In the genomic region with DNA sequence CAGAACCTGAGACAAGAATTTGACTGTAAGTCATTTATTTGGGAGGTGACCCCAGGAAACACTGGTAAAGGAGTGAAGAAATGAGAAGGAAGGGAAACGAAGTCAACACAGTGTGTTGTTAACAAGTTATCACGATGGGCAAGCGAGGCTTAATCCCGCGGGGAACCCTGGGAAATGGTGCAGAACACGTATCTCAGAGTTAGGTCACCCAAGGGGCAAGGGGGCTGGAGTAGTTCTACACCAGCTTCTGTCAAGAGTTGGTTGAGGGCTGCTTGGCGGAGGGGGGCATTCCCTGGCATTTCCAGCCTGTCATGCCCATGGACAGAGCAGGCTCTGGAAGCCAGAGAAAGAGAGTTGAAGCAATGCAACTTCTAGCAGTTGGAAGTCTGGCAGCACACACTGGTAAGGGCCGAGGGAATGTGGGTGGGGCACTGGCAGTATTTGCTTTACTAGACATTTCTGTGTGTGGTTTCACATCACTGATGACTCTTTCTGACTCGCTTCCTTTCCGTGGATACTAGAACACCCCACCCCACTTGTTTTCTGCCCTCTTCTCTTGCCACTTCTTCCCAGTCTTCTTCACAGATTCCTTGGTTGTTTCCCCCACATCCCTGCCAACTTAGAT, we compare ENCODE assay signal across 11 cellular contexts. TPM values are rescaled to one million over a fixed set of nuclear protein-coding genes. Genes with fewer than 3 reads are reported as not detected.
A peak's percentile ranks its signal among the peaks of the same experiment; 100 is the strongest.
DNase-seq lines count a peak whose midpoint lies in the region; ATAC-seq and TF ChIP-seq lines count a peak whose summit lies in the region.
"Had no signal": no experiment of that assay in that cellular context is flagged by ENCODE, and none has a peak within 500 bp of the region (broad histone marks: within the 10 kb centered on the region; RNA-seq: fewer than 3 reads in every experiment).

No MANE protein-coding gene starts in this region.

- no peaks in the 10 kb centered on the region for H3K36me3 Mint-ChIP-seq in Calu3 (ENCODE audit: insufficient read depth, unreplicated experiment)
- no peaks in the 10 kb centered on the region for H3K36me3 Mint-ChIP-seq in activated naive CD8-positive, alpha-beta T cell treated with anti-CD3 and anti-CD28 coated beads, Interleukin-2, amount 50 U/mL, for 24 hours (ENCODE audit: low read depth)
- H3K36me3 Mint-ChIP-seq in chondrocyte (ENCODE audit: low read depth): no peaks in the 10 kb centered on the region

- no peak for TF ChIP-seq CTCF in Calu3 (IDR thresholded peaks at IDR 0.05; ENCODE audit: unreplicated experiment)
- no peak for TF ChIP-seq CTCF in osteoblast (IDR thresholded peaks at IDR 0.05; ENCODE audit: extremely low read depth, low read depth, low read length)
- TF ChIP-seq CTCF in chondrocyte (IDR thresholded peaks at IDR 0.05): no peak

- CTCF ChIA-PET in Calu3 (lab: Charles Lee): no interaction called here

- H3K4me3 ChIP-seq in osteoblast (ENCODE audit: insufficient read depth, low read length): no peak overlapping the region
- H3K4me3 ChIP-seq: body of pancreas, right lobe of liver had no signal

- peak; percentile 25 for DNase-seq in Calu3
- peak; percentile 31 for DNase-seq in LoVo (ENCODE audit: low spot score)
- peak; percentile 80 for DNase-seq in osteoblast (ENCODE audit: insufficient read length, low spot score, missing footprints)
- no peak for DNase-seq in T-helper 2 cell
- no peak for DNase-seq in activated naive CD8-positive, alpha-beta T cell treated with anti-CD3 and anti-CD28 coated beads, Interleukin-2, amount 50 U/mL, for 24 hours
- DNase-seq in chondrocyte (ENCODE audit: low spot score): no peak
- DNase-seq: body of pancreas, NCI-H446, right lobe of liver had no signal

- H2AFZ ChIP-seq in osteoblast (ENCODE audit: low read length): peak overlapping the region; percentile 51

- H3K4me1 ChIP-seq in osteoblast (ENCODE audit: insufficient read depth, low read length): peaks cover 7% of the 10 kb centered on the region
- H3K4me1 ChIP-seq: body of pancreas, right lobe of liver had no signal

- intact Hi-C loops in Calu3 (cut with micrococcal nuclease; ENCODE audit: unreplicated experiment): no loop called here

- peaks cover 11% of the 10 kb centered on the region for H3K27me3 Mint-ChIP-seq in Calu3 (ENCODE audit: unreplicated experiment)
- H3K27me3 Mint-ChIP-seq in activated naive CD8-positive, alpha-beta T cell treated with anti-CD3 and anti-CD28 coated beads, Interleukin-2, amount 50 U/mL, for 24 hours: no peaks in the 10 kb centered on the region
- no peaks in the 10 kb centered on the region for H3K27me3 Mint-ChIP-seq in chondrocyte (ENCODE audit: low read depth)

- no peaks in the 10 kb centered on the region for H3K9me3 ChIP-seq in osteoblast (ENCODE audit: low read depth, low read length)
- H3K9me3 ChIP-seq: body of pancreas, right lobe of liver had no signal

- no peaks in the 10 kb centered on the region for H3K27me3 ChIP-seq in osteoblast (ENCODE audit: insufficient read depth, low read length)
- H3K27me3 ChIP-seq: body of pancreas, right lobe of liver had no signal

- H3K27ac Mint-ChIP-seq in Calu3 (ENCODE audit: unreplicated experiment) (no peak overlapping the region), chondrocyte (ENCODE audit: unreplicated experiment) (no peak overlapping the region)
- H3K27ac Mint-ChIP-seq in activated naive CD8-positive, alpha-beta T cell treated with anti-CD3 and anti-CD28 coated beads, Interleukin-2, amount 50 U/mL, for 24 hours: no peak overlapping the region

- no peak overlapping the region for H3K4me2 ChIP-seq in osteoblast (ENCODE audit: insufficient read depth, low read length)

- H3K27ac ChIP-seq in osteoblast (ENCODE audit: low read depth, low read length): no peak overlapping the region
- H3K27ac ChIP-seq: body of pancreas, right lobe of liver had no signal

- peak; percentile 45 for ATAC-seq in esophagus mucosa
- no peak for ATAC-seq in HG03354 (IDR thresholded peaks at IDR 0.05; ENCODE audit: poor library complexity, severe bottlenecking, unreplicated experiment)
- no peak for ATAC-seq in activated naive CD8-positive, alpha-beta T cell treated with anti-CD3 and anti-CD28 coated beads, Interleukin-2, amount 50 U/mL, for 24 hours
- ATAC-seq: body of pancreas, right lobe of liver had no signal

- H3K36me3 ChIP-seq in osteoblast (ENCODE audit: insufficient read depth, low read length): no peaks in the 10 kb centered on the region
- H3K36me3 ChIP-seq: right lobe of liver had no signal

- H3K79me2 ChIP-seq in osteoblast (ENCODE audit: insufficient read depth, low read length): no peaks in the 10 kb centered on the region

- no TSS peak for BruUV-seq in Calu3 (replicated peaks; lab: Mats Ljungman, UMichigan)

- H3K4me1 Mint-ChIP-seq in Calu3 (ENCODE audit: low read depth, unreplicated experiment) (peaks cover 14% of the 10 kb centered on the region), chondrocyte (ENCODE audit: low read depth) (peaks cover 17% of the 10 kb centered on the region)
- no peaks in the 10 kb centered on the region for H3K4me1 Mint-ChIP-seq in activated naive CD8-positive, alpha-beta T cell treated with anti-CD3 and anti-CD28 coated beads, Interleukin-2, amount 50 U/mL, for 24 hours

- H3K9me3 Mint-ChIP-seq in Calu3 (ENCODE audit: low read depth, unreplicated experiment): no peaks in the 10 kb centered on the region
- no peaks in the 10 kb centered on the region for H3K9me3 Mint-ChIP-seq in activated naive CD8-positive, alpha-beta T cell treated with anti-CD3 and anti-CD28 coated beads, Interleukin-2, amount 50 U/mL, for 24 hours
- peaks cover 10% of the 10 kb centered on the region for H3K9me3 Mint-ChIP-seq in chondrocyte (ENCODE audit: low read depth)

- H3K4me3 Mint-ChIP-seq in Calu3 (ENCODE audit: low read depth, unreplicated experiment): no peak overlapping the region
- H3K4me3 Mint-ChIP-seq in activated naive CD8-positive, alpha-beta T cell treated with anti-CD3 and anti-CD28 coated beads, Interleukin-2, amount 50 U/mL, for 24 hours: no peak overlapping the region
- H3K4me3 Mint-ChIP-seq in chondrocyte (ENCODE audit: unreplicated experiment): no peak overlapping the region

- no peaks in the 10 kb centered on the region for H4K20me1 ChIP-seq in osteoblast (ENCODE audit: insufficient read depth, low read length)

RNA-seq across cellular contexts. Expression of a gene that starts 52.2 kb away (rescaled TPM):
- total RNA-seq in Calu3 (2022) (0.09 and 0.47 TPM in 2 replicates), esophagus mucosa (0.16 TPM), osteoblast (under 0.01 TPM in 2 replicates), chondrocyte (0.15 to 0.24 TPM (median 0.21 TPM) in 3 replicates)

Comparison
In these comparisons a context has a peak if more than half of its experiments do, and no peak if none do; other contexts are left out.
1. DNase-seq: peak in Calu3 (single experiment), LoVo (single experiment) and osteoblast (single experiment); none in T-helper 2 cell (0 of 5), activated naive CD8-positive, alpha-beta T cell treated with anti-CD3 and anti-CD28 coated beads, Interleukin-2, amount 50 U/mL, for 24 hours (single experiment) and chondrocyte (single experiment).